In genomic region chr3:147256739-147257138, GRCh38 we compare ENCODE assay signal across 8 cellular contexts.
"Had no signal": no experiment of that assay in that cellular context is flagged by ENCODE, and none has a peak within 500 bp of the region (broad histone marks: within the 10 kb centered on the region; RNA-seq: fewer than 3 reads in every experiment).

No MANE protein-coding gene starts in this region.

- H3K27ac ChIP-seq: GM23248, HL-60 had no signal

- H2AFZ ChIP-seq: GM23248 had no signal

- H3K36me3 ChIP-seq: HAP-1 had no signal

- FAIRE-seq: HepG2 had no signal

- H3K27me3 Mint-ChIP-seq: IgD-negative memory B cell had no signal

- DNase-seq: GM23248, H7, HFFc6, KBM-7 had no signal

- H3K9me3 Mint-ChIP-seq: HFFc6 had no signal

- H3K4me1 ChIP-seq: HAP-1 had no signal

- H3K4me3 Mint-ChIP-seq: HFFc6, IgD-negative memory B cell had no signal

- H3K9ac ChIP-seq: GM23248 had no signal

- H3K27ac Mint-ChIP-seq: HFFc6, IgD-negative memory B cell had no signal

- H3K9me3 ChIP-seq: HAP-1 had no signal

- H3K4me3 ChIP-seq: GM23248, HAP-1 had no signal

- H3K36me3 Mint-ChIP-seq: IgD-negative memory B cell had no signal
